ENCODE assay signal across 20 cellular contexts in genomic region chr2:233546774-233547173, GRCh38. TPM values are rescaled to one million over a fixed set of nuclear protein-coding genes. Genes with fewer than 3 reads are reported as not detected.
DNase-seq lines count a peak whose midpoint lies in the region; ATAC-seq and TF ChIP-seq lines count a peak whose summit lies in the region.
"Had no signal": no experiment of that assay in that cellular context is flagged by ENCODE, and none has a peak within 500 bp of the region (broad histone marks: within the 10 kb centered on the region; RNA-seq: fewer than 3 reads in every experiment).

No MANE protein-coding gene starts in this region.

- no peaks in the 10 kb centered on the region for H3K4me1 ChIP-seq in left lung
- H3K4me1 ChIP-seq in Caco-2 = no peaks in the 10 kb centered on the region
- H3K4me1 ChIP-seq in ovary (ENCODE audit: insufficient read depth) = no peaks in the 10 kb centered on the region

- no peaks in the 10 kb centered on the region for H3K27me3 Mint-ChIP-seq in Caco-2 (ENCODE audit: insufficient read depth, unreplicated experiment)

- H3K27ac ChIP-seq in left lung (no peak overlapping the region), ovary (no peak overlapping the region)
- H3K27ac ChIP-seq: C4-2B had no signal

- H3K4me3 ChIP-seq in left lung = no peak overlapping the region
- no peak overlapping the region for H3K4me3 ChIP-seq in Caco-2 (ENCODE audit: low read depth, low read length)
- H3K4me3 ChIP-seq in ovary = no peak overlapping the region
- H3K4me3 ChIP-seq: GM12878 had no signal

- TF ChIP-seq CTCF in left lung (IDR thresholded peaks at IDR 0.05) = no peak
- TF ChIP-seq CTCF in Caco-2 (IDR thresholded peaks at IDR 0.05; ENCODE audit: insufficient read depth in 1 of 2, low read depth in 1 of 2, low read length in 1 of 2, severe bottlenecking in 1 of 2, unreplicated experiment in 1 of 2) = no peak
- TF ChIP-seq CTCF in ovary (IDR thresholded peaks at IDR 0.05) = no peak

- no peak for TF ChIP-seq POLR2A in ovary (IDR thresholded peaks at IDR 0.05)

- H3K36me3 Mint-ChIP-seq in Caco-2 (ENCODE audit: insufficient read depth, unreplicated experiment) = no peaks in the 10 kb centered on the region

- H3K36me3 ChIP-seq in left lung (peaks cover 0 to 54% of the 10 kb centered on the region in 2 donors), Caco-2 (ENCODE audit: control insufficient read depth, insufficient read depth, low read length) (no peaks in the 10 kb centered on the region), ovary (no peaks in the 10 kb centered on the region)

- H3K27me3 ChIP-seq in left lung (no peaks in the 10 kb centered on the region), Caco-2 (replicated peaks; ENCODE audit: control insufficient read depth, insufficient read depth, low read length) (no peaks in the 10 kb centered on the region), ovary (no peaks in the 10 kb centered on the region)

- no TSS peak for BruUV-seq in Caco-2 (replicated peaks; lab: Mats Ljungman, UMichigan)

- intact Hi-C loops in Right ventricle myocardium inferior (cut with DNase I) (no loop called here), cardiac septum (cut with DNase I) (no loop called here), left lung (cut with DNase I) (no loop called here), Caco-2 (cut with micrococcal nuclease; ENCODE audit: unreplicated experiment) (no loop called here), ovary (cut with DNase I) (no loop called here)

- no peak for DNase-seq in Right ventricle myocardium inferior (ENCODE audit: missing footprints)
- no peak for DNase-seq in cardiac septum (ENCODE audit: low spot score)
- DNase-seq in cerebellar cortex (ENCODE audit: low spot score) = peak; percentile 91
- no peak for DNase-seq in left lung
- peak; percentile 25 for DNase-seq in superior temporal gyrus (ENCODE audit: extremely low spot score)
- DNase-seq in Caco-2 = no peak
- DNase-seq in ovary = no peak
- DNase-seq in hepatic stellate cell (ENCODE audit: low spot score) = no peak
- DNase-seq: AML-193, DMS79, Kasumi-1, NCI-H1417 treated with DMSO at 0.1 percent for 48 hours, NCI-H2029, NCI-H2227 treated with DMSO at 0.1 percent for 48 hours, NCI-H524 treated with DMSO at 0.1 percent for 48 hours, NCI-H82, OCI-M1, SHP77 had no signal

- WGBS in ovary, 3 donors = 91 to 93% (median 91%) methylated on average over 4 of the region's 4 CpGs

- H3K9me3 Mint-ChIP-seq in Caco-2 (ENCODE audit: unreplicated experiment) = no peaks in the 10 kb centered on the region

- no peak overlapping the region for H3K4me3 Mint-ChIP-seq in Caco-2 (ENCODE audit: unreplicated experiment)

- CTCF ChIA-PET in Caco-2 (lab: Charles Lee) = no interaction called here

- TF ChIP-seq EP300 in ovary (IDR thresholded peaks at IDR 0.05) = no peak

- ATAC-seq in Right ventricle myocardium inferior (peak; percentile 59), left lung (peak; percentile 90)
- ATAC-seq: GM12878 had no signal

- H3K9me3 ChIP-seq in left lung = no peaks in the 10 kb centered on the region
- H3K9me3 ChIP-seq in Caco-2 = no peaks in the 10 kb centered on the region
- no peaks in the 10 kb centered on the region for H3K9me3 ChIP-seq in ovary

- H3K4me1 Mint-ChIP-seq in Caco-2 (ENCODE audit: low read depth, unreplicated experiment) = no peaks in the 10 kb centered on the region

- POLR2A ChIA-PET in Caco-2 (lab: Charles Lee) = no interaction called here

- H3K27ac Mint-ChIP-seq in Caco-2 (ENCODE audit: unreplicated experiment) = no peak overlapping the region

RNA-seq across cellular contexts. Expression of gene USP40, which starts 19.8 kb away (rescaled TPM):
- 17.2 TPM for total RNA-seq in Right ventricle myocardium inferior
- 23.8 TPM for total RNA-seq in cardiac septum
- total RNA-seq in left lung = 10 to 100 TPM; 40.0 to 43.1 TPM
- total RNA-seq in Caco-2 (2022) = 27.4 and 27.8 TPM in 2 replicates
- total RNA-seq in ovary = 10 to 100 TPM; 24.4 to 44.6 (median 36.2) TPM
- 10 to 100 TPM; 18.0 to 29.4 TPM for polyA plus RNA-seq in ovary

Comparison
In these comparisons a context has a peak if more than half of its experiments do, and no peak if none do; other contexts are left out.
1. DNase-seq: peak in cerebellar cortex (single experiment) and superior temporal gyrus (single experiment); none in Right ventricle myocardium inferior (single experiment), cardiac septum (single experiment), left lung (0 of 2), Caco-2 (0 of 2), ovary (0 of 5) and hepatic stellate cell (single experiment).